In the genomic region with DNA sequence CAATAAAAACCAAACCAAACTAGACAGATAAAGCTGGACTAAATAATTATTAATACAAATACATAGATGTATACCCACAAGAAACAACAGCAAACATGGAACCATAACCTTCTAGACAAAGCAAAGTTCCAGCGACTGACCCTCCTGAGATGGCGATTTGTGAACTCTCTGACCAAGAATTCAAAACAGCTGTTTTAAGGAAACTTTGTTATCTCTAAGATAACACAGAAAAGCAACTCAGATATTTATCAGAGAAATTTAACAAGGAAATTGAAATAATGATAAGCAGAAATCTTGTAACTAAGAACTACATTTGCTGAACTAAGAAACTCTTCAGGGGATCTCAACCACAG, we compare ENCODE assay signal across 19 cellular contexts. TPM values are rescaled to one million over a fixed set of nuclear protein-coding genes. Genes with fewer than 3 reads are reported as not detected.
A peak's percentile ranks its signal among the peaks of the same experiment; 100 is the strongest.
DNase-seq lines count a peak whose midpoint lies in the region; ATAC-seq, FAIRE-seq and TF ChIP-seq lines count a peak whose summit lies in the region.
"Had no signal": no experiment of that assay in that cellular context is flagged by ENCODE, and none has a peak within 500 bp of the region (broad histone marks: within the 10 kb centered on the region; RNA-seq: fewer than 3 reads in every experiment).

No MANE protein-coding gene starts in this region.

- H3K9ac ChIP-seq in KMS-11 = no peak overlapping the region
- H3K9ac ChIP-seq in K562 (ENCODE audit: insufficient read depth in 1 of 2, low read depth in 2 of 2, low read length in 2 of 2) = no peak overlapping the region

- peaks cover 2 to 12% (median 4%) of the 10 kb centered on the region in 7 donors for H3K9me3 Mint-ChIP-seq in CD14-positive monocyte
- H3K9me3 Mint-ChIP-seq: activated naive CD4-positive, alpha-beta T cell treated with anti-CD3 and anti-CD28 coated beads, Interleukin-2, amount 50 U/mL, for 72 hours; effector memory CD8-positive, alpha-beta T cell; natural killer cell had no signal

- CTCF ChIA-PET in K562 (lab: Yijun Ruan, JAX; ENCODE audit: low intra/inter-chr PET ratio) = interaction anchor here (0.7 to 2.1 kb wide), 7 partner anchors 15 to 823 kb away, joined by 3 to 15 read pairs (median 3); no protein-coding TSS in a partner anchor

- no peak for TF ChIP-seq RAD21 in K562 (CRISPR knock-in tag; conservative IDR thresholded peaks at IDR 0.05 in 1 of 2, IDR thresholded peaks at IDR 0.05 in 1 of 2)

- FAIRE-seq in K562 (lab: Jason Lieb, UNC) (no peak), GM19239 (lab: Jason Lieb, UNC) (no peak)

- H3K27ac ChIP-seq in KMS-11 (no peak overlapping the region), K562 (ENCODE audit: extremely low read depth, low read depth, low read length) (no peak overlapping the region)
- H3K27ac ChIP-seq: colonic mucosa, Peyer's patch, upper lobe of left lung had no signal

- H3K79me2 ChIP-seq in KMS-11 (ENCODE audit: insufficient read depth, low read depth) = no peaks in the 10 kb centered on the region
- no peaks in the 10 kb centered on the region for H3K79me2 ChIP-seq in K562 (ENCODE audit: control insufficient read depth, insufficient read depth, low read length)

- H3K4me2 ChIP-seq in KMS-11 (no peak overlapping the region), K562 (ENCODE audit: insufficient read depth, low read length) (no peak overlapping the region)

- TF ChIP-seq EP300 in K562 (IDR thresholded peaks at IDR 0.05; ENCODE audit: low read length) = no peak

- in situ Hi-C loops in K562 (cut with MboI) = loop anchor here (5.0 to 25.0 kb wide), 3 partner anchors 260 to 822 kb away; no protein-coding TSS in a partner anchor

- 56% methylated on average over 2 of the region's 2 CpGs for WGBS in K562 (ENCODE audit: insufficient coverage, low coverage, missing lambda C conversion rate)

- intact Hi-C loops in CD14-positive monocyte (cut with micrococcal nuclease) (loop anchor here in 1 of 2 donors (10.0 kb wide), 1 partner anchor 480 kb away; no protein-coding TSS in a partner anchor), K562 (cut with micrococcal nuclease) (loop anchor here (1.0 to 5.0 kb wide), 9 partner anchors 35 to 794 kb away; a partner anchor contains a TSS), mucosa of descending colon (cut with DNase I, micrococcal nuclease) (loop anchor here (5.0 to 10.0 kb wide), 2 partner anchors 470 to 472 kb away; no protein-coding TSS in a partner anchor), posterior cingulate gyrus (cut with DNase I) (loop anchor here (2.0 to 10.0 kb wide), 2 partner anchors 404 to 540 kb away; no protein-coding TSS in a partner anchor)

- DNase-seq in CD14-positive monocyte (ENCODE audit: low spot score) (no peak), K562 (ENCODE audit: extremely low read depth in 1 of 4, low spot score in 3 of 4) (no peak), mucosa of descending colon (no peak), GM19239 (ENCODE audit: insufficient read length, low spot score) (no peak), DMS79 treated with DMSO at 0.1 percent for 48 hours (lab: John Stamatoyannopoulos, UW) (no peak), posterior cingulate gyrus (no peak)
- DNase-seq: activated effector memory CD4-positive, alpha-beta T cell treated with Interleukin-2 at 50 U/mL for 16 hours; DMS79; natural killer cell; NCI-H2227 treated with DMSO at 0.1 percent for 48 hours had no signal

- peaks cover 3% of the 10 kb centered on the region for H3K4me1 Mint-ChIP-seq in CD14-positive monocyte
- H3K4me1 Mint-ChIP-seq: natural killer cell; stimulated activated memory B cell treated with anti-CD40 and anti-IgM and Interleukin-4, amounts not matched to agents 10 μg/mL and 1 μg/mL and 100 μg/mL, for 72 hours had no signal

- H4K20me1 ChIP-seq in KMS-11 (ENCODE audit: insufficient read depth) (no peaks in the 10 kb centered on the region), K562 (replicated peaks; ENCODE audit: control insufficient read depth, insufficient read depth, low read length) (no peaks in the 10 kb centered on the region)

- H3K27me3 ChIP-seq in KMS-11 (ENCODE audit: insufficient read depth, low read depth) (no peaks in the 10 kb centered on the region), K562 (ENCODE audit: control insufficient read depth in 2 of 2, insufficient read depth in 2 of 2, low read length in 2 of 2) (no peaks in the 10 kb centered on the region)
- H3K27me3 ChIP-seq: colonic mucosa, heart right ventricle, Peyer's patch, upper lobe of left lung had no signal

- peak; percentile 31 for TF ChIP-seq CTCF in CD14-positive monocyte (IDR thresholded peaks at IDR 0.05)
- TF ChIP-seq CTCF in KMS-11 (conservative IDR thresholded peaks at IDR 0.05; ENCODE audit: low read depth, low read length) = peak; percentile 26; the same call in 1 of the 2 replicates
- TF ChIP-seq CTCF in K562 (IDR thresholded peaks at IDR 0.05 in 2 of 3, conservative IDR thresholded peaks at IDR 0.05 in 1 of 3; ENCODE audit: insufficient read depth in 2 of 3, low read depth in 1 of 3, low read length in 3 of 3) = no peak
- peak; percentile 5 for TF ChIP-seq CTCF in mucosa of descending colon (IDR thresholded peaks at IDR 0.05)

- H3K4me1 ChIP-seq in KMS-11 (ENCODE audit: low read depth, poor library complexity, severe bottlenecking) (no peaks in the 10 kb centered on the region), K562 (replicated peaks in 1 of 2; ENCODE audit: control insufficient read depth in 2 of 2, insufficient read depth in 2 of 2, low read length in 2 of 2) (peaks cover 0 to 7% of the 10 kb centered on the region in 2 experiments; a peak in 2 of 5 replicates), mucosa of descending colon (ENCODE audit: low read depth) (no peaks in the 10 kb centered on the region)
- H3K4me1 ChIP-seq: colonic mucosa, Peyer's patch had no signal

- ATAC-seq in K562 (no peak), mucosa of descending colon (no peak), HG02840 (IDR thresholded peaks at IDR 0.05; ENCODE audit: low FRiP score, unreplicated experiment) (no peak)
- ATAC-seq: stimulated activated memory B cell treated with anti-CD40 and anti-IgM and Interleukin-4, amounts not matched to agents 10 μg/mL and 1 μg/mL and 100 μg/mL, for 72 hours had no signal

- BruUV-seq in K562 (replicated peaks; lab: Mats Ljungman, UMichigan) = no TSS peak

- POLR2A ChIA-PET in K562 (lab: Yijun Ruan, JAX) = interaction anchor here (0.7 to 1.0 kb wide), 4 partner anchors 34 to 482 kb away, joined by 3 to 4 read pairs (median 3); no protein-coding TSS in a partner anchor

- no peak overlapping the region for H3K4me3 Mint-ChIP-seq in CD14-positive monocyte
- H3K4me3 Mint-ChIP-seq: effector memory CD8-positive, alpha-beta T cell; natural killer cell; stimulated activated memory B cell treated with anti-CD40 and anti-IgM and Interleukin-4, amounts not matched to agents 10 μg/mL and 1 μg/mL and 100 μg/mL, for 72 hours had no signal

- peaks cover 0 to 1% (median 0%) of the 10 kb centered on the region in 3 donors for H3K27me3 Mint-ChIP-seq in CD14-positive monocyte (ENCODE audit: low read depth in 3 of 3)

- TF ChIP-seq POLR2A in K562 (conservative IDR thresholded peaks at IDR 0.05) = no peak

- no peak overlapping the region for H3K27ac Mint-ChIP-seq in CD14-positive monocyte
- H3K27ac Mint-ChIP-seq: activated naive CD4-positive, alpha-beta T cell treated with anti-CD3 and anti-CD28 coated beads, Interleukin-2, amount 50 U/mL, for 72 hours; effector memory CD8-positive, alpha-beta T cell; natural killer cell; stimulated activated memory B cell treated with anti-CD40 and anti-IgM and Interleukin-4, amounts not matched to agents 10 μg/mL and 1 μg/mL and 100 μg/mL, for 72 hours had no signal

- H3K4me3 ChIP-seq in KMS-11 (IDR thresholded peaks at IDR 0.05; ENCODE audit: insufficient read depth, low read depth, low read length) (no peak overlapping the region), K562 (no peak overlapping the region), mucosa of descending colon (no peak overlapping the region)
- H3K4me3 ChIP-seq: colonic mucosa, heart right ventricle, Peyer's patch, upper lobe of left lung had no signal

- H3K36me3 ChIP-seq in KMS-11 (ENCODE audit: insufficient read depth) (no peaks in the 10 kb centered on the region), K562 (ENCODE audit: control insufficient read depth, insufficient read depth, low read length) (no peaks in the 10 kb centered on the region), mucosa of descending colon (ENCODE audit: low read depth) (no peaks in the 10 kb centered on the region)
- H3K36me3 ChIP-seq: colonic mucosa, heart right ventricle, Peyer's patch, upper lobe of left lung had no signal

- H2AFZ ChIP-seq in KMS-11 (ENCODE audit: low read depth) (no peak overlapping the region), K562 (ENCODE audit: low read depth, low read length) (peak overlapping the region; percentile 70; the same call in 1 of the 2 replicates)

- H3K9me3 ChIP-seq in K562 (replicated peaks; ENCODE audit: control insufficient read depth, insufficient read depth, low read depth, low read length) = no peaks in the 10 kb centered on the region; the same call in none of the 2 replicates
- H3K9me3 ChIP-seq in mucosa of descending colon = no peaks in the 10 kb centered on the region
- H3K9me3 ChIP-seq: colonic mucosa, Peyer's patch, upper lobe of left lung had no signal

- no peaks in the 10 kb centered on the region for H3K9me1 ChIP-seq in K562 (ENCODE audit: control insufficient read depth, insufficient read depth, low read length)

- no peaks in the 10 kb centered on the region for H3K36me3 Mint-ChIP-seq in CD14-positive monocyte
- H3K36me3 Mint-ChIP-seq: activated naive CD4-positive, alpha-beta T cell treated with anti-CD3 and anti-CD28 coated beads, Interleukin-2, amount 50 U/mL, for 72 hours; natural killer cell; stimulated activated memory B cell treated with anti-CD40 and anti-IgM and Interleukin-4, amounts not matched to agents 10 μg/mL and 1 μg/mL and 100 μg/mL, for 72 hours had no signal

RNA-seq across cellular contexts. Expression of a gene that starts 23.4 kb away (rescaled TPM):
- polyA plus RNA-seq in CD14-positive monocyte (1 to 10 TPM; 4.8 to 7.0 TPM), K562 (2011; rRNA removed) (26.3 and 39.0 TPM in 2 replicates), K562 (2014; fragmentation: Illumina TruSeq; extraction: Trizol) (19.1 and 19.7 TPM in 2 replicates), K562 (2014; fragmentation: Nextera tagmentation; extraction: Ambion mirVana) (10 to 100 TPM; 10.0 to 13.7 TPM), K562 (2014; rRNA removed) (26.0 and 29.8 TPM in 2 replicates)
- 20.6 and 60.4 TPM in 2 replicates for total RNA-seq in K562 (2011; cell fraction: chromatin; rRNA removed; ENCODE audit: low replicate concordance)
- total RNA-seq in K562 (2011; cell fraction: nucleolus; rRNA removed) = 15.3 and 17.2 TPM in 2 replicates
- total RNA-seq in K562 (2011; cell fraction: nucleoplasm; rRNA removed) = 39.8 and 80.6 TPM in 2 replicates
- total RNA-seq in K562 (2014; rRNA removed) (26.7 and 38.1 TPM in 2 replicates), K562 (2014; rRNA removed; fragmentation: Illumina TruSeq; extraction: Trizol) (32.5 and 35.7 TPM in 2 replicates), K562 (2015; rRNA removed; fragmentation: Illumina TruSeq; extraction: Trizol) (24.0 and 26.6 TPM in 2 replicates), K562 (2021) (24.6 and 27.7 TPM in 2 replicates), mucosa of descending colon (10 to 100 TPM; 10.7 to 12.9 (median 11.6) TPM)
- polyA plus RNA-seq in K562 (2011; cell fraction: cytosol; rRNA removed) = 6.3 and 12.8 TPM in 2 replicates
- polyA plus RNA-seq in K562 (2011; cell fraction: nucleus; rRNA removed) = 24.4 and 28.3 TPM in 2 replicates
- polyA plus RNA-seq in K562 (2012) = 19.8 and 20.1 TPM in 2 replicates
- polyA minus RNA-seq in K562 (2011; rRNA and poly(A)+ RNA removed) = 26.0 and 28.5 TPM in 2 replicates
- 8.8 and 9.2 TPM in 2 replicates for polyA minus RNA-seq in K562 (2011; cell fraction: cytosol; rRNA and poly(A)+ RNA removed)
- polyA minus RNA-seq in K562 (2011; cell fraction: nucleus; rRNA and poly(A)+ RNA removed) = 47.9 and 57.3 TPM in 2 replicates

RNA-seq across cellular contexts. Expression of a gene that starts 35.5 kb away (rescaled TPM):
- 10 to 100 TPM; 13.9 to 18.5 TPM for polyA plus RNA-seq in CD14-positive monocyte
- total RNA-seq in K562 (2011; cell fraction: chromatin; rRNA removed; ENCODE audit: low replicate concordance) = 18.7 and 19.8 TPM in 2 replicates
- 17.1 and 21.3 TPM in 2 replicates for total RNA-seq in K562 (2011; cell fraction: nucleolus; rRNA removed)
- total RNA-seq in K562 (2011; cell fraction: nucleoplasm; rRNA removed) = 15.0 and 18.9 TPM in 2 replicates
- 8.1 and 10.8 TPM in 2 replicates for total RNA-seq in K562 (2014; rRNA removed)
- total RNA-seq in K562 (2014; rRNA removed; fragmentation: Illumina TruSeq; extraction: Trizol) = 4.8 and 5.6 TPM in 2 replicates
- total RNA-seq in K562 (2015; rRNA removed; fragmentation: Illumina TruSeq; extraction: Trizol) = 3.1 and 4.1 TPM in 2 replicates
- 8.5 and 12.5 TPM in 2 replicates for total RNA-seq in K562 (2021)
- polyA plus RNA-seq in K562 (2011; rRNA removed) = 1.2 and 3.5 TPM in 2 replicates
- 1.0 and 2.1 TPM in 2 replicates for polyA plus RNA-seq in K562 (2011; cell fraction: cytosol; rRNA removed)
- polyA plus RNA-seq in K562 (2011; cell fraction: nucleus; rRNA removed) = 6.5 and 27.0 TPM in 2 replicates
- polyA plus RNA-seq in K562 (2012) = 6.9 and 14.0 TPM in 2 replicates
- polyA plus RNA-seq in K562 (2014; fragmentation: Illumina TruSeq; extraction: Trizol) = 3.5 and 4.7 TPM in 2 replicates
- 1 to 10 TPM; 2.3 to 2.5 TPM for polyA plus RNA-seq in K562 (2014; fragmentation: Nextera tagmentation; extraction: Ambion mirVana)
- 9.4 and 10.9 TPM in 2 replicates for polyA plus RNA-seq in K562 (2014; rRNA removed)
- polyA minus RNA-seq in K562 (2011; rRNA and poly(A)+ RNA removed) = 1.7 and 5.4 TPM in 2 replicates
- polyA minus RNA-seq in K562 (2011; cell fraction: cytosol; rRNA and poly(A)+ RNA removed) = 5.2 and 5.6 TPM in 2 replicates
- polyA minus RNA-seq in K562 (2011; cell fraction: nucleus; rRNA and poly(A)+ RNA removed) = 8.7 and 20.3 TPM in 2 replicates
- total RNA-seq in mucosa of descending colon = 10 to 100 TPM in 1 of 3 donors, 1 to 10 TPM in 2; 3.2 to 30.7 (median 7.8) TPM
- total RNA-seq: activated naive CD4-positive, alpha-beta T cell treated with anti-CD3 and anti-CD28 coated beads, Interleukin-2, amount 50 U/mL, for 72 hours had no signal

Comparison
In these comparisons a context has a peak if more than half of its experiments do, and no peak if none do; other contexts are left out.
1. CTCF ChIP-seq: peak in CD14-positive monocyte (single experiment), KMS-11 (single experiment) and mucosa of descending colon (single experiment); none in K562 (0 of 3).